ENCODE assay signal across 9 cellular contexts in genomic region chr6:52491203-52492069, GRCh38.
DNase-seq lines count a peak whose midpoint lies in the region; ATAC-seq and TF ChIP-seq lines count a peak whose summit lies in the region.
"Had no signal": no experiment of that assay in that cellular context is flagged by ENCODE, and none has a peak within 500 bp of the region (broad histone marks: within the 10 kb centered on the region; RNA-seq: fewer than 3 reads in every experiment).

No MANE protein-coding gene starts in this region.

- H3K4me1 ChIP-seq in ACC112 (ENCODE audit: control insufficient read depth, insufficient read depth, low read length, unreplicated experiment) = peaks cover 12% of the 10 kb centered on the region

- H3K79me2 ChIP-seq in ACC112 (ENCODE audit: control insufficient read depth, insufficient read depth, low read length, unreplicated experiment) = no peaks in the 10 kb centered on the region

- ATAC-seq in GM19324 (IDR thresholded peaks at IDR 0.05; ENCODE audit: low FRiP score, unreplicated experiment) = peak; percentile 80
- ATAC-seq in HG03045 (IDR thresholded peaks at IDR 0.05; ENCODE audit: unreplicated experiment) = peak; percentile 58
- ATAC-seq in left lobe of liver = no peak

- in situ Hi-C loops in brain microvascular endothelial cell (cut with HindIII; ENCODE audit: low pct_ligation_motif_present, low sequenced_read_pairs) = no loop called here

- H3K36me3 ChIP-seq in ACC112 (ENCODE audit: insufficient read depth, low read length) (peaks cover 5% of the 10 kb centered on the region), brain microvascular endothelial cell (replicated peaks) (peaks cover 3% of the 10 kb centered on the region)

- TF ChIP-seq CTCF in brain microvascular endothelial cell (IDR thresholded peaks at IDR 0.05; ENCODE audit: low read depth, low read length, missing control alignments) = no peak

- H3K27ac ChIP-seq in ACC112 (ENCODE audit: low read depth, low read length) (peak overlapping the region; percentile 14; the same call in 1 of the 2 replicates), brain microvascular endothelial cell (no peak overlapping the region)

- H2AFZ ChIP-seq in ACC112 (ENCODE audit: low read length, unreplicated experiment) = no peak overlapping the region

- peak; percentile 56 for DNase-seq in brain microvascular endothelial cell
- no peak for DNase-seq in NCI-H2227 treated with DMSO at 0.1 percent for 48 hours (lab: John Stamatoyannopoulos, UW)
- no peak for DNase-seq in NCI-H146 (lab: John Stamatoyannopoulos, UW)
- no peak for DNase-seq in left lobe of liver (ENCODE audit: low spot score)
- no peak for DNase-seq in KG1 (lab: John Stamatoyannopoulos, UW)
- DNase-seq: activated gamma-delta T cell had no signal

- no peak overlapping the region for H3K4me3 ChIP-seq in ACC112 (ENCODE audit: low read depth, low read length)
- H3K4me3 ChIP-seq in brain microvascular endothelial cell (ENCODE audit: low read depth, low read length) = no peak overlapping the region

- no peaks in the 10 kb centered on the region for H3K27me3 ChIP-seq in ACC112 (ENCODE audit: insufficient read depth, low read length)
- H3K27me3 ChIP-seq in brain microvascular endothelial cell (replicated peaks) = no peaks in the 10 kb centered on the region
